ENCODE assay signal across 17 cellular contexts in the genomic region with DNA sequence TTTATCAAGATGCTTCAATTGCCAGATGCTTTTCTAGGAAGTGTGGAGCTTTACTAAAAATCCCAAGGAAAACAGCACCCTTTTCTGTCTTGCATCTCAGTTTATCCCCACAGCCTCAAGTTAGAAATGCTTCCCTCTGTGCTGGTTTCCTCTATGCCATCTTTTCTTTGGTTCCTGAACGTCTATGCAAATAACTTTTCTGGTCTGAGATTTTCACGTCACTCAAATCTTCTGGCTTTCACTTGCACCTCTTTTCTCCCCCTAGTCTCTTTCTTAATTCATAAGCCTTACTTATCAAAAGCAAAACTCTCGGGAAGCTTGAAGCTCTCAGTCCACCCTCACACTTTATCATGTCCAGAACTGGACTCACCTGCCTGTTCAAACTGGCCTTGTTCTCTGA. TPM values are rescaled to one million over a fixed set of nuclear protein-coding genes. Genes with fewer than 3 reads are reported as not detected.
DNase-seq lines count a peak whose midpoint lies in the region; ATAC-seq and TF ChIP-seq lines count a peak whose summit lies in the region.
"Had no signal": no experiment of that assay in that cellular context is flagged by ENCODE, and none has a peak within 500 bp of the region (broad histone marks: within the 10 kb centered on the region; RNA-seq: fewer than 3 reads in every experiment).

No MANE protein-coding gene starts in this region.

- peak overlapping the region; percentile 81 for H3K4me3 Mint-ChIP-seq in CD8-positive, alpha-beta T cell
- peak overlapping the region; percentile 83 for H3K4me3 Mint-ChIP-seq in activated CD8-positive, alpha-beta T cell treated with anti-CD3 and anti-CD28 coated beads, Interleukin-2, amount 10 ng/mL, durations not matched to agents 7 days and 5 days
- H3K4me3 Mint-ChIP-seq in naive thymus-derived CD4-positive, alpha-beta T cell = peak overlapping the region; percentile 77 to 94 (median 82)
- H3K4me3 Mint-ChIP-seq in type B pancreatic cell = no peak overlapping the region
- H3K4me3 Mint-ChIP-seq: GM23338 had no signal

- POLR2A ChIA-PET in CD8-positive, alpha-beta T cell (lab: Charles Lee) = interaction anchor here (1.0 to 3.7 kb wide), 14 partner anchors 7 to 516 kb away, joined by 3 to 46 read pairs (median 4); partner anchors contain the start of genes ARHGAP25 and PPP3R1
- POLR2A ChIA-PET in activated CD8-positive, alpha-beta T cell treated with anti-CD3 and anti-CD28 coated beads, Interleukin-2, amount 10 ng/mL, durations not matched to agents 7 days and 5 days (lab: Charles Lee) = interaction anchor here (1.0 to 3.2 kb wide), 4 partner anchors 12 to 44 kb away, joined by 3 to 27 read pairs (median 8); no protein-coding TSS in a partner anchor
- POLR2A ChIA-PET in naive thymus-derived CD4-positive, alpha-beta T cell (lab: Charles Lee) = interaction anchor here (0.5 to 12.7 kb wide), 20 partner anchors 7 to 396 kb away, joined by 3 to 288 read pairs (median 7); partner anchors contain the start of genes APLF, ARHGAP25 and FBXO48

- H3K4me1 ChIP-seq in CD8-positive, alpha-beta T cell (ENCODE audit: insufficient read depth, low read length) = peaks cover 98% of the 10 kb centered on the region
- peaks cover 97 to 98% of the 10 kb centered on the region in 2 donors for H3K4me1 ChIP-seq in naive thymus-derived CD4-positive, alpha-beta T cell (ENCODE audit: control insufficient read depth in 2 of 2, insufficient read depth in 2 of 2, low read length in 2 of 2)

- peaks cover 97% of the 10 kb centered on the region for H3K4me1 Mint-ChIP-seq in CD8-positive, alpha-beta T cell (ENCODE audit: low read depth)
- H3K4me1 Mint-ChIP-seq in activated CD8-positive, alpha-beta T cell treated with anti-CD3 and anti-CD28 coated beads, Interleukin-2, amount 10 ng/mL, durations not matched to agents 7 days and 5 days (ENCODE audit: low read depth) = peaks cover 94% of the 10 kb centered on the region
- peaks cover 78 to 100% (median 99%) of the 10 kb centered on the region in 7 donors for H3K4me1 Mint-ChIP-seq in naive thymus-derived CD4-positive, alpha-beta T cell
- peaks cover 35% of the 10 kb centered on the region for H3K4me1 Mint-ChIP-seq in type B pancreatic cell (ENCODE audit: unreplicated experiment)

- no peaks in the 10 kb centered on the region for H3K36me3 ChIP-seq in CD8-positive, alpha-beta T cell (ENCODE audit: insufficient read depth, low read length)
- no peaks in the 10 kb centered on the region for H3K36me3 ChIP-seq in naive thymus-derived CD4-positive, alpha-beta T cell (ENCODE audit: control insufficient read depth in 2 of 3, insufficient read depth in 3 of 3, low read length in 3 of 3)

- peak overlapping the region; percentile 34 for H3K4me3 ChIP-seq in CD8-positive, alpha-beta T cell (ENCODE audit: low read depth, low read length)
- H3K4me3 ChIP-seq in HL-60 (replicated peaks; ENCODE audit: insufficient read depth, low read length) = no peak overlapping the region
- H3K4me3 ChIP-seq in naive thymus-derived CD4-positive, alpha-beta T cell (ENCODE audit: low read length) = peak overlapping the region; percentile 36
- H3K4me3 ChIP-seq: GM23338 had no signal

- no peak for TF ChIP-seq CTCF in CD8-positive, alpha-beta T cell (IDR thresholded peaks at IDR 0.05)
- TF ChIP-seq CTCF in HL-60 (IDR thresholded peaks at IDR 0.05; ENCODE audit: insufficient read depth, low read length) = no peak
- no peak for TF ChIP-seq CTCF in type B pancreatic cell (conservative IDR thresholded peaks at IDR 0.05)

- no peaks in the 10 kb centered on the region for H3K27me3 ChIP-seq in CD8-positive, alpha-beta T cell (ENCODE audit: insufficient read depth, low read length)
- H3K27me3 ChIP-seq in HL-60 (ENCODE audit: insufficient read depth, poor library complexity, severe bottlenecking) = no peaks in the 10 kb centered on the region
- H3K27me3 ChIP-seq in naive thymus-derived CD4-positive, alpha-beta T cell (ENCODE audit: control insufficient read depth in 2 of 2, insufficient read depth in 2 of 2, low read length in 2 of 2) = no peaks in the 10 kb centered on the region

- peak overlapping the region; percentile 73 for H3K27ac ChIP-seq in CD8-positive, alpha-beta T cell (ENCODE audit: low read depth, low read length)
- peak overlapping the region; percentile 87 for H3K27ac ChIP-seq in HL-60 (replicated peaks)
- H3K27ac ChIP-seq in naive thymus-derived CD4-positive, alpha-beta T cell (ENCODE audit: low read depth, low read length) = peak overlapping the region; percentile 82

- H3K27ac Mint-ChIP-seq in CD8-positive, alpha-beta T cell = peak overlapping the region; percentile 100
- peak overlapping the region; percentile 97 for H3K27ac Mint-ChIP-seq in activated CD8-positive, alpha-beta T cell treated with anti-CD3 and anti-CD28 coated beads, Interleukin-2, amount 10 ng/mL, durations not matched to agents 7 days and 5 days
- peak overlapping the region in 8 of 9 donors; percentile 93 to 99 (median 97) for H3K27ac Mint-ChIP-seq in naive thymus-derived CD4-positive, alpha-beta T cell
- H3K27ac Mint-ChIP-seq in type B pancreatic cell = no peak overlapping the region
- H3K27ac Mint-ChIP-seq: GM23338 had no signal

- no peaks in the 10 kb centered on the region for H3K9me3 Mint-ChIP-seq in CD8-positive, alpha-beta T cell
- no peaks in the 10 kb centered on the region for H3K9me3 Mint-ChIP-seq in activated CD8-positive, alpha-beta T cell treated with anti-CD3 and anti-CD28 coated beads, Interleukin-2, amount 10 ng/mL, durations not matched to agents 7 days and 5 days (ENCODE audit: insufficient read depth)
- H3K9me3 Mint-ChIP-seq in naive thymus-derived CD4-positive, alpha-beta T cell = no peaks in the 10 kb centered on the region
- no peaks in the 10 kb centered on the region for H3K9me3 Mint-ChIP-seq in type B pancreatic cell
- H3K9me3 Mint-ChIP-seq: GM23338 had no signal

- H3K27me3 Mint-ChIP-seq in CD8-positive, alpha-beta T cell (ENCODE audit: low read depth) = no peaks in the 10 kb centered on the region
- no peaks in the 10 kb centered on the region for H3K27me3 Mint-ChIP-seq in activated CD8-positive, alpha-beta T cell treated with anti-CD3 and anti-CD28 coated beads, Interleukin-2, amount 10 ng/mL, durations not matched to agents 7 days and 5 days (ENCODE audit: low read depth)
- H3K27me3 Mint-ChIP-seq in naive thymus-derived CD4-positive, alpha-beta T cell = no peaks in the 10 kb centered on the region
- H3K27me3 Mint-ChIP-seq in type B pancreatic cell = no peaks in the 10 kb centered on the region

- intact Hi-C loops in CD8-positive, alpha-beta T cell (cut with DNase I, micrococcal nuclease) = loop anchor here (1.0 to 10.0 kb wide), 4 partner anchors 10 to 514 kb away; partner anchors contain the start of genes APLF (in 1 of the 2), FBXO48 (in 1 of the 2) and PPP3R1 (in 1 of the 2)
- intact Hi-C loops in naive thymus-derived CD4-positive, alpha-beta T cell (cut with micrococcal nuclease) = loop anchor here (5.0 to 10.0 kb wide), 2 partner anchors 516 to 876 kb away; partner anchors contain the start of genes AAK1 (in 1 of the 2) and PPP3R1 (in 1 of the 2)

- H3K9me3 ChIP-seq in CD8-positive, alpha-beta T cell (ENCODE audit: low read length) = no peaks in the 10 kb centered on the region
- H3K9me3 ChIP-seq in naive thymus-derived CD4-positive, alpha-beta T cell (ENCODE audit: control insufficient read depth in 2 of 3, low read length in 3 of 3) = no peaks in the 10 kb centered on the region

- DNase-seq in CD8-positive, alpha-beta T cell = no peak
- DNase-seq in HL-60 (ENCODE audit: low read depth in 1 of 2, low spot score in 1 of 2) (no peak), RPMI8226 (no peak), type B pancreatic cell (ENCODE audit: extremely low spot score, unreplicated experiment) (no peak), OCI-M1 (lab: John Stamatoyannopoulos, UW) (no peak)
- DNase-seq in activated CD8-positive, alpha-beta T cell treated with anti-CD3 and anti-CD28 coated beads, Interleukin-2, amount 10 ng/mL, durations not matched to agents 7 days and 5 days = no peak
- DNase-seq in naive thymus-derived CD4-positive, alpha-beta T cell = peak in 1 of 9 donors; percentile 18
- DNase-seq: activated effector memory CD4-positive, alpha-beta T cell treated with Interleukin-2 at 50 U/mL for 16 hours; NCI-H146; stimulated activated CD4-positive, alpha-beta T cell treated with anti-CD3 and anti-CD28 coated beads, Interleukin-15, amount 100 ng/mL, for 24 hours; SW 1271; trophoblast cell had no signal

- H3K36me3 Mint-ChIP-seq in CD8-positive, alpha-beta T cell = peaks cover 2% of the 10 kb centered on the region
- H3K36me3 Mint-ChIP-seq in activated CD8-positive, alpha-beta T cell treated with anti-CD3 and anti-CD28 coated beads, Interleukin-2, amount 10 ng/mL, durations not matched to agents 7 days and 5 days (ENCODE audit: low read depth) = peaks cover 35% of the 10 kb centered on the region
- peaks cover 0 to 54% (median 10%) of the 10 kb centered on the region in 5 donors for H3K36me3 Mint-ChIP-seq in naive thymus-derived CD4-positive, alpha-beta T cell
- H3K36me3 Mint-ChIP-seq in type B pancreatic cell = no peaks in the 10 kb centered on the region

- ATAC-seq in CD8-positive, alpha-beta T cell = no peak
- no peak for ATAC-seq in activated CD8-positive, alpha-beta T cell treated with anti-CD3 and anti-CD28 coated beads, Interleukin-2, amount 10 ng/mL, durations not matched to agents 7 days and 5 days
- ATAC-seq in naive thymus-derived CD4-positive, alpha-beta T cell = no peak
- ATAC-seq in HG03175 (IDR thresholded peaks at IDR 0.05; ENCODE audit: unreplicated experiment) = no peak
- ATAC-seq: GM23338, left lobe of liver, Panc1 had no signal

- CTCF ChIA-PET in CD8-positive, alpha-beta T cell (lab: Charles Lee) = interaction anchor here (1.0 to 5.2 kb wide), 12 partner anchors 8 to 157 kb away, joined by 3 to 61 read pairs (median 9); no protein-coding TSS in a partner anchor
- CTCF ChIA-PET in activated CD8-positive, alpha-beta T cell treated with anti-CD3 and anti-CD28 coated beads, Interleukin-2, amount 10 ng/mL, durations not matched to agents 7 days and 5 days (lab: Charles Lee) = interaction anchor here (0.8 to 16.9 kb wide), 10 partner anchors 8 to 305 kb away, joined by 3 to 448 read pairs (median 4); partner anchors contain the start of genes APLF and FBXO48
- CTCF ChIA-PET in naive thymus-derived CD4-positive, alpha-beta T cell (lab: Charles Lee) = interaction anchor here (0.7 to 2.8 kb wide), 7 partner anchors 8 to 305 kb away, joined by 3 to 21 read pairs (median 6); no protein-coding TSS in a partner anchor

RNA-seq across cellular contexts. Expression of gene ARHGAP25, which starts 33.9 kb away (rescaled TPM):
- 10 to 100 TPM; 35.8 to 36.7 TPM for total RNA-seq in CD8-positive, alpha-beta T cell
- 10 to 100 TPM; 68.2 to 68.7 TPM for total RNA-seq in activated CD8-positive, alpha-beta T cell treated with anti-CD3 and anti-CD28 coated beads, Interleukin-2, amount 10 ng/mL, durations not matched to agents 7 days and 5 days
- total RNA-seq in naive thymus-derived CD4-positive, alpha-beta T cell = 100 to 1,000 TPM in 4 of 5 experiments, 10 to 100 TPM in 1; 68.2 to 139 (median 116) TPM
- polyA plus RNA-seq in naive thymus-derived CD4-positive, alpha-beta T cell = 100 to 1,000 TPM in 1 of 2 donors, 10 to 100 TPM in 1; 63.3 to 134 TPM
- 1.1 and 2.4 TPM in 2 replicates for total RNA-seq in type B pancreatic cell (ENCODE audit: low replicate concordance)
- total RNA-seq: myocyte had no signal

Comparison
In these comparisons a context has a peak if more than half of its experiments do, and no peak if none do; other contexts are left out.
1. RNA of gene ARHGAP25, which starts 33.9 kb away (total RNA-seq): 68.2 to 139 TPM in naive thymus-derived CD4-positive, alpha-beta T cell, 68.2 to 68.7 TPM in activated CD8-positive, alpha-beta T cell treated with anti-CD3 and anti-CD28 coated beads, Interleukin-2, amount 10 ng/mL, durations not matched to agents 7 days and 5 days and 35.8 to 36.7 TPM in CD8-positive, alpha-beta T cell; 1.1 to 2.4 TPM in type B pancreatic cell; every median in the first group is over 10 times any median in the second.
2. Peak in every context shown above with its lines, with median percentiles within 50 percentile points of each other: H3K27ac ChIP-seq.